Comparison of ENCODE assay signal across 10 cellular contexts in genomic region chr5:68196876-68197275, GRCh38. TPM values are rescaled to one million over a fixed set of nuclear protein-coding genes. Genes with fewer than 3 reads are reported as not detected.
DNase-seq lines count a peak whose midpoint lies in the region; ATAC-seq and TF ChIP-seq lines count a peak whose summit lies in the region.
"Had no signal": no experiment of that assay in that cellular context is flagged by ENCODE, and none has a peak within 500 bp of the region (broad histone marks: within the 10 kb centered on the region; RNA-seq: fewer than 3 reads in every experiment).

No MANE protein-coding gene starts in this region.

- H3K9me3 Mint-ChIP-seq in T-helper 2 cell treated with Interferon-gamma antibody and Interleukin-4, amounts not matched to agents 5 μg/mL and 100 μg/mL, for 36 hours = no peaks in the 10 kb centered on the region

- no peaks in the 10 kb centered on the region for H3K36me3 Mint-ChIP-seq in T-helper 2 cell treated with Interferon-gamma antibody and Interleukin-4, amounts not matched to agents 5 μg/mL and 100 μg/mL, for 36 hours (ENCODE audit: low read depth)
- H3K36me3 Mint-ChIP-seq: CD4-positive, alpha-beta memory T cell had no signal

- TF ChIP-seq CTCF in GM12865 (IDR thresholded peaks at IDR 0.05; ENCODE audit: insufficient read depth, low read depth, low read length, missing control alignments) (no peak), RWPE1 (conservative IDR thresholded peaks at IDR 0.05; ENCODE audit: low read depth) (no peak)

- CTCF ChIA-PET in RWPE1 (lab: Yijun Ruan, JAX) = interaction anchor here (0.6 kb wide), 1 partner anchor 232 kb away, joined by 3 read pairs; no protein-coding TSS in a partner anchor

- POLR2A ChIA-PET in RWPE1 (lab: Yijun Ruan, JAX; ENCODE audit: low non-redundant PET) = no interaction called here

- DNase-seq in GM12865 (ENCODE audit: low read depth) (peak; percentile 78), activated gamma-delta T cell treated with Interleukin-2 at 50 U/mL for 16 hours (no peak), NCI-H2196 (lab: John Stamatoyannopoulos, UW; ENCODE audit: unreplicated experiment) (no peak), RWPE1 (ENCODE audit: low spot score) (no peak)
- no peak for DNase-seq in T-helper 2 cell treated with Interferon-gamma antibody and Interleukin-4, amounts not matched to agents 5 μg/mL and 100 μg/mL, for 36 hours (ENCODE audit: low spot score)
- DNase-seq: CD4-positive, alpha-beta memory T cell had no signal

- H3K27ac Mint-ChIP-seq in T-helper 2 cell treated with Interferon-gamma antibody and Interleukin-4, amounts not matched to agents 5 μg/mL and 100 μg/mL, for 36 hours = no peak overlapping the region

- ATAC-seq in GM21390 (IDR thresholded peaks at IDR 0.05; ENCODE audit: unreplicated experiment) = peak; percentile 97
- ATAC-seq in HG03378 (IDR thresholded peaks at IDR 0.05; ENCODE audit: unreplicated experiment) = peak; percentile 99
- peak; percentile 54 for ATAC-seq in esophagus mucosa

- H3K4me3 Mint-ChIP-seq in T-helper 2 cell treated with Interferon-gamma antibody and Interleukin-4, amounts not matched to agents 5 μg/mL and 100 μg/mL, for 36 hours = no peak overlapping the region
- H3K4me3 Mint-ChIP-seq: CD4-positive, alpha-beta memory T cell had no signal

- no peak overlapping the region for H3K4me3 ChIP-seq in GM12865 (ENCODE audit: low read depth, low read length)

- peaks cover 12% of the 10 kb centered on the region for H3K27me3 Mint-ChIP-seq in T-helper 2 cell treated with Interferon-gamma antibody and Interleukin-4, amounts not matched to agents 5 μg/mL and 100 μg/mL, for 36 hours (ENCODE audit: low read depth)

- H3K4me1 Mint-ChIP-seq in T-helper 2 cell treated with Interferon-gamma antibody and Interleukin-4, amounts not matched to agents 5 μg/mL and 100 μg/mL, for 36 hours (ENCODE audit: low read depth) = peaks cover 4% of the 10 kb centered on the region

- H3K27ac ChIP-seq in RWPE1 = no peak overlapping the region
- H3K27ac ChIP-seq: VCaP had no signal

RNA-seq across cellular contexts. Expression of gene PIK3R1, which starts 18.7 kb away (rescaled TPM):
- total RNA-seq in esophagus mucosa = 26.9 TPM
